In the genomic region with DNA sequence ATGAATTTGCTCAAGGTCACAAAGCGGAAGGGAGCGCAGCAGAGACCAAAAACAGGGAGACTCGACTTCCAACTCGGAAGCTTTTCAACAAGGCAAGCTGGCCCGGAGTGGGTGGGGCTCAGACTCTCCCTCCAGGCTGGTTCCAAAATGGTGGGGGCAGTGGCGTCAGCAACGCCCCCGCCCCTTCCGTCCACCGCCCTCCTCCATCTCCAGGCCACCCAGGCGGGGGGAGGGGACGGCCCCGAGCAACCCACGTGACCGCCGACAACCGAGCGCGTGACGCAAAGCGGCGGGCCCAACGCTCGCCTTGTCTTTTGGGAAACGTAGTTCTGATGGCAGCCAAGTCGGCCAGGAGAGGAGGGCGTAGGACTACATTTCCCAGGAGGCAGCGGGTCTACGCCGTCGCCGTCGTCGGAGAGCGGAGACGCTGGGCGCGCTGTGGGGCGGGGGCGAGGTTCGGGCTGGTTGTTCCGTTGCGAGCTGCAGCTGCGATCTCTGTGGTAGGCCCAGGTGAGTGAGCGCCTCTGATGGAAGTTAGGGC, we compare ENCODE assay signal across 8 cellular contexts. TPM values are rescaled to one million over a fixed set of nuclear protein-coding genes. Genes with fewer than 3 reads are reported as not detected.
DNase-seq lines count a peak whose midpoint lies in the region; ATAC-seq, FAIRE-seq and TF ChIP-seq lines count a peak whose summit lies in the region.

A gene with protein sequence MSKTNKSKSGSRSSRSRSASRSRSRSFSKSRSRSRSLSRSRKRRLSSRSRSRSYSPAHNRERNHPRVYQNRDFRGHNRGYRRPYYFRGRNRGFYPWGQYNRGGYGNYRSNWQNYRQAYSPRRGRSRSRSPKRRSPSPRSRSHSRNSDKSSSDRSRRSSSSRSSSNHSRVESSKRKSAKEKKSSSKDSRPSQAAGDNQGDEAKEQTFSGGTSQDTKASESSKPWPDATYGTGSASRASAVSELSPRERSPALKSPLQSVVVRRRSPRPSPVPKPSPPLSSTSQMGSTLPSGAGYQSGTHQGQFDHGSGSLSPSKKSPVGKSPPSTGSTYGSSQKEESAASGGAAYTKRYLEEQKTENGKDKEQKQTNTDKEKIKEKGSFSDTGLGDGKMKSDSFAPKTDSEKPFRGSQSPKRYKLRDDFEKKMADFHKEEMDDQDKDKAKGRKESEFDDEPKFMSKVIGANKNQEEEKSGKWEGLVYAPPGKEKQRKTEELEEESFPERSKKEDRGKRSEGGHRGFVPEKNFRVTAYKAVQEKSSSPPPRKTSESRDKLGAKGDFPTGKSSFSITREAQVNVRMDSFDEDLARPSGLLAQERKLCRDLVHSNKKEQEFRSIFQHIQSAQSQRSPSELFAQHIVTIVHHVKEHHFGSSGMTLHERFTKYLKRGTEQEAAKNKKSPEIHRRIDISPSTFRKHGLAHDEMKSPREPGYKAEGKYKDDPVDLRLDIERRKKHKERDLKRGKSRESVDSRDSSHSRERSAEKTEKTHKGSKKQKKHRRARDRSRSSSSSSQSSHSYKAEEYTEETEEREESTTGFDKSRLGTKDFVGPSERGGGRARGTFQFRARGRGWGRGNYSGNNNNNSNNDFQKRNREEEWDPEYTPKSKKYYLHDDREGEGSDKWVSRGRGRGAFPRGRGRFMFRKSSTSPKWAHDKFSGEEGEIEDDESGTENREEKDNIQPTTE (plus strand): TSS at position 448 of the 541 bp plus-strand sequence. CDS start 58,121 bp downstream, outside the sequence.

- POLR2A ChIA-PET in HepG2 (lab: Yijun Ruan, JAX): interaction anchor here (0.8 to 8.2 kb wide), 26 partner anchors 10 to 240 kb away, joined by 3 to 141 read pairs (median 8); partner anchors contain the start of genes EVA1B, MAP7D1, MRPS15 and SH3D21

- H3K4me3 ChIP-seq in HepG2 (replicated peaks in 1 of 3; ENCODE audit: insufficient read depth in 1 of 3, low read depth in 2 of 3, low read length in 3 of 3): peak within 1 kb of the TSS; percentile 86 to 100 (median 89)

- peak; percentile 19 to 24; a peak in 2 of 4 replicates for TF ChIP-seq EP300 in HepG2 (IDR thresholded peaks at IDR 0.05; ENCODE audit: low read depth in 2 of 2, low read length in 2 of 2)
- TF ChIP-seq EP300 in HepG2 (CRISPR knock-in tag; IDR thresholded peaks at IDR 0.05; ENCODE audit: borderline replicate concordance): peak; percentile 57; the same call in 1 of the 2 replicates

- FAIRE-seq in HepG2 (lab: Jason Lieb, UNC): peak; percentile 98

- DNase-seq in CD14-positive monocyte (ENCODE audit: low spot score): peak; percentile 99
- peak; percentile 100 for DNase-seq in NCI-H82 (lab: John Stamatoyannopoulos, UW)
- DNase-seq in activated CD4-positive, alpha-beta T cell treated with anti-CD3 and anti-CD28 coated beads, Interleukin-2, amount 50 U/mL, for 48 hours: peak; percentile 99
- DNase-seq in dermis blood vessel endothelial cell: peak; percentile 100
- DNase-seq in HepG2 (ENCODE audit: low spot score): peak; percentile 98
- peak; percentile 99 for DNase-seq in stimulated activated CD4-positive, alpha-beta T cell treated with anti-CD3 and anti-CD28 coated beads, Interleukin-4, amount 100 ng/mL, for 1 hour

- H3K9ac ChIP-seq in HepG2 (ENCODE audit: insufficient read depth, low read depth, low read length): peak within 1 kb of the TSS; percentile 95

- H3K27me3 Mint-ChIP-seq in CD14-positive monocyte (ENCODE audit: low read depth in 3 of 3): peaks cover 0 to 3% (median 2%) of the 10 kb centered on the region in 3 donors

- ATAC-seq in GM19397 (IDR thresholded peaks at IDR 0.05; ENCODE audit: unreplicated experiment) (peak; percentile 93), HG03571 (IDR thresholded peaks at IDR 0.05; ENCODE audit: unreplicated experiment) (peak; percentile 90), HepG2 (peak; percentile 96)

- H3K79me2 ChIP-seq in HepG2 (ENCODE audit: insufficient read depth, low read length): peaks cover 48% of the 10 kb centered on the region

- peaks cover 37% of the 10 kb centered on the region for H3K4me1 ChIP-seq in HepG2 (ENCODE audit: insufficient read depth, low read length)

- peak within 1 kb of the TSS; percentile 75 for H3K4me2 ChIP-seq in HepG2 (ENCODE audit: low read depth, low read length)

- H3K36me3 Mint-ChIP-seq in CD14-positive monocyte: peaks cover 11 to 22% of the 10 kb centered on the region in 2 donors

- no TSS peak for BruUV-seq in HepG2 (replicated peaks; lab: Mats Ljungman, UMichigan)

- TF ChIP-seq POLR2A in HepG2 (IDR thresholded peaks at IDR 0.05; ENCODE audit: insufficient read depth in 1 of 2, low read depth in 2 of 2, low read length in 2 of 2): peak; percentile 82 to 93

- CTCF ChIA-PET in HepG2 (lab: Yijun Ruan, JAX; ENCODE audit: low intra/inter-chr PET ratio, low total read pairs): no interaction called here

- H3K27ac ChIP-seq in HepG2 (ENCODE audit: extremely low read length, insufficient read depth, low read length): peak within 1 kb of the TSS; percentile 94

- 0% methylated on average over 16 of the region's 45 CpGs for WGBS in HepG2 (ENCODE audit: low lambda C conversion rate)

- H2AFZ ChIP-seq in HepG2 (ENCODE audit: low read length): peak within 1 kb of the TSS; percentile 88

- H3K4me1 Mint-ChIP-seq in CD14-positive monocyte: peaks cover 26% of the 10 kb centered on the region

- intact Hi-C loops in CD14-positive monocyte (cut with micrococcal nuclease) (loop anchor here (2.0 to 5.0 kb wide), 3 partner anchors 37 to 77 kb away; partner anchors contain the start of gene TRAPPC3 (in 2 of the 2)), HepG2 (cut with micrococcal nuclease; ENCODE audit: unreplicated experiment) (loop anchor here (1.0 to 10.0 kb wide), 4 partner anchors 17 to 69 kb away; partner anchors contain the start of gene MAP7D1)

- no peaks in the 10 kb centered on the region; a peak in 1 of 5 replicates for H3K27me3 ChIP-seq in HepG2 (ENCODE audit: control insufficient read depth in 1 of 2, insufficient read depth in 2 of 2, low read length in 2 of 2)

- in situ Hi-C loops in HepG2 (cut with HindIII; ENCODE audit: extremely low pct_ligation_motif_present, low pct_unique_long_range_greater_than_20kb): no loop called here

- no peak; the same call in 1 of the 2 replicates for TF ChIP-seq RAD21 in HepG2 (CRISPR knock-in tag; IDR thresholded peaks at IDR 0.05)

- peaks cover 42% of the 10 kb centered on the region for H4K20me1 ChIP-seq in HepG2 (ENCODE audit: insufficient read depth, low read length)

- peak within 1 kb of the TSS; percentile 97 to 100 for H3K4me3 Mint-ChIP-seq in CD14-positive monocyte

- H3K27ac Mint-ChIP-seq in CD14-positive monocyte: peak within 1 kb of the TSS; percentile 99 to 100 (median 100)

- TF ChIP-seq CTCF in CD14-positive monocyte (IDR thresholded peaks at IDR 0.05) (no peak), HepG2 (CRISPR knock-in tag; IDR thresholded peaks at IDR 0.05) (peak; percentile 27; the same call in 1 of the 2 replicates)

- H3K36me3 ChIP-seq in HepG2 (replicated peaks in 1 of 2; ENCODE audit: control insufficient read depth in 1 of 2, insufficient read depth in 2 of 2, low read length in 2 of 2): peaks cover 7 to 14% of the 10 kb centered on the region in 2 experiments; a peak in 3 of 5 replicates

- H3K9me3 Mint-ChIP-seq in CD14-positive monocyte: no peaks in the 10 kb centered on the region

- no peaks in the 10 kb centered on the region for H3K9me3 ChIP-seq in HepG2 (ENCODE audit: low read length)

TF ChIP-seq in HepG2, 621 proteins besides CTCF, POLR2A, EP300 and RAD21 (continues in another document):
- TF ChIP-seq ZNF44 (CRISPR knock-in tag; IDR thresholded peaks at IDR 0.05): no peak
- no peak for TF ChIP-seq ZNF382 (CRISPR knock-in tag; IDR thresholded peaks at IDR 0.05; ENCODE audit: borderline replicate concordance)
- peak; percentile 63; the same call in 1 of the 2 replicates for TF ChIP-seq KLF6 (CRISPR knock-in tag; IDR thresholded peaks at IDR 0.05)
- TF ChIP-seq ZC3H13 (CRISPR knock-in tag; IDR thresholded peaks at IDR 0.05): peak; percentile 63; the same call in 1 of the 2 replicates
- no peak for TF ChIP-seq CSRNP2 (CRISPR knock-in tag; conservative IDR thresholded peaks at IDR 0.05; ENCODE audit: low read depth)
- TF ChIP-seq TGIF2 (CRISPR knock-in tag; IDR thresholded peaks at IDR 0.05): peak; percentile 24; the same call in 1 of the 2 replicates

RNA-seq across cellular contexts. Expression of the gene that starts here (rescaled TPM):
- 10 to 100 TPM; 35.7 to 63.4 TPM for polyA plus RNA-seq in CD14-positive monocyte
- 96.0 and 151 TPM in 2 replicates for total RNA-seq in dermis blood vessel endothelial cell
- total RNA-seq in HepG2 (2016; rRNA removed; fragmentation: Illumina TruSeq; extraction: Trizol): 92.6 and 127 TPM in 2 replicates
- 4.4 and 4.8 TPM in 2 replicates for total RNA-seq in HepG2 (2016; cell fraction: cytosol; rRNA removed; fragmentation: Illumina TruSeq; extraction: Trizol; ENCODE audit: low read depth)
- 91.8 and 120 TPM in 2 replicates for total RNA-seq in HepG2 (2016; cell fraction: insoluble cytoplasmic fraction; rRNA removed; fragmentation: Illumina TruSeq; extraction: Trizol)
- 17.0 and 19.1 TPM in 2 replicates for total RNA-seq in HepG2 (2016; cell fraction: membrane; rRNA removed; fragmentation: Illumina TruSeq; extraction: Trizol)
- 65.3 and 66.9 TPM in 2 replicates for total RNA-seq in HepG2 (2016; cell fraction: nucleus; rRNA removed; fragmentation: Illumina TruSeq; extraction: Trizol)
- 45.0 and 48.3 TPM in 2 replicates for polyA plus RNA-seq in HepG2 (2011; rRNA removed)
- polyA plus RNA-seq in HepG2 (2011; cell fraction: cytosol; rRNA removed): 24.6 and 36.8 TPM in 2 replicates
- 24.7 and 31.6 TPM in 2 replicates for polyA plus RNA-seq in HepG2 (2011; cell fraction: nucleus; rRNA removed)
- 42.6 and 51.5 TPM in 2 replicates for polyA plus RNA-seq in HepG2 (2012)
- polyA plus RNA-seq in HepG2 (2016; cell fraction: cytosol; fragmentation: Illumina TruSeq; extraction: Trizol; ENCODE audit: low read depth): 2.2 and 2.7 TPM in 2 replicates
- polyA plus RNA-seq in HepG2 (2016; cell fraction: insoluble cytoplasmic fraction; fragmentation: Illumina TruSeq; extraction: Trizol; ENCODE audit: low read depth): 84.9 and 85.0 TPM in 2 replicates
- polyA plus RNA-seq in HepG2 (2016; cell fraction: membrane; fragmentation: Illumina TruSeq; extraction: Trizol; ENCODE audit: low read depth): 6.4 and 7.9 TPM in 2 replicates
- 72.6 and 82.4 TPM in 2 replicates for polyA plus RNA-seq in HepG2 (2016; cell fraction: nucleus; fragmentation: Illumina TruSeq; extraction: Trizol; ENCODE audit: insufficient read depth, low read depth)
- polyA minus RNA-seq in HepG2 (2011; rRNA and poly(A)+ RNA removed; ENCODE audit: low replicate concordance): 52.7 and 91.8 TPM in 2 replicates
- polyA minus RNA-seq in HepG2 (2011; cell fraction: cytosol; rRNA and poly(A)+ RNA removed): 53.5 and 56.4 TPM in 2 replicates
- polyA minus RNA-seq in HepG2 (2011; cell fraction: nucleus; rRNA and poly(A)+ RNA removed): 36.8 and 66.3 TPM in 2 replicates

Comparison
In these comparisons a context has a peak if more than half of its experiments do, and no peak if none do; other contexts are left out.
1. Peak in every context shown above with its lines: DNase-seq, ATAC-seq, H3K4me3 ChIP-seq and H3K27ac ChIP-seq.